14 cellular contexts compared by ENCODE assay signal in genomic region chr2:28399289-28399688, GRCh38. TPM values are rescaled to one million over a fixed set of nuclear protein-coding genes. Genes with fewer than 3 reads are reported as not detected.
DNase-seq lines count a peak whose midpoint lies in the region; ATAC-seq and TF ChIP-seq lines count a peak whose summit lies in the region.
"Had no signal": no experiment of that assay in that cellular context is flagged by ENCODE, and none has a peak within 500 bp of the region (broad histone marks: within the 10 kb centered on the region; RNA-seq: fewer than 3 reads in every experiment).

No MANE protein-coding gene starts in this region.

- H3K27ac ChIP-seq in RWPE2 (ENCODE audit: poor library complexity, severe bottlenecking) (peak overlapping the region; percentile 94), rectal smooth muscle tissue (ENCODE audit: low read depth, low read length) (peak overlapping the region; percentile 98)
- H3K27ac ChIP-seq: SK-N-MC had no signal

- intact Hi-C loops in cardiac septum (cut with DNase I), result loop anchor here (5.0 kb wide), 1 partner anchor 53 kb away; no protein-coding TSS in a partner anchor

- ATAC-seq in RWPE2 (ENCODE audit: low read depth), result no peak
- no peak for ATAC-seq in HG02870 (IDR thresholded peaks at IDR 0.05; ENCODE audit: unreplicated experiment)
- no peak for ATAC-seq in GM19467 (IDR thresholded peaks at IDR 0.05; ENCODE audit: unreplicated experiment)

- H3K4me1 ChIP-seq in RWPE2 (ENCODE audit: insufficient read depth, poor library complexity, severe bottlenecking), result peaks cover 47% of the 10 kb centered on the region
- peaks cover 36% of the 10 kb centered on the region for H3K4me1 ChIP-seq in rectal smooth muscle tissue (ENCODE audit: control insufficient read depth, insufficient read depth, low read length)

- no peaks in the 10 kb centered on the region for H3K9me3 ChIP-seq in RWPE2 (ENCODE audit: severe bottlenecking)

- TF ChIP-seq CTCF in AG09309 (IDR thresholded peaks at IDR 0.05; ENCODE audit: control insufficient read depth, insufficient read depth, low read depth, low read length, missing control alignments), result no peak
- no peak for TF ChIP-seq CTCF in RWPE2 (IDR thresholded peaks at IDR 0.05; ENCODE audit: poor library complexity, severe bottlenecking)

- no peak overlapping the region for H3K9ac ChIP-seq in rectal smooth muscle tissue (ENCODE audit: low read length)

- no peaks in the 10 kb centered on the region for H3K27me3 ChIP-seq in RWPE2 (ENCODE audit: insufficient read depth, poor library complexity, severe bottlenecking)
- H3K27me3 ChIP-seq in rectal smooth muscle tissue (ENCODE audit: control insufficient read depth, insufficient read depth, low read length), result no peaks in the 10 kb centered on the region

- DNase-seq in AG09309 (ENCODE audit: low read depth) (no peak), RWPE2 (ENCODE audit: low spot score) (no peak), cardiac septum (ENCODE audit: low spot score) (peak; percentile 56), HPDE6-E6E7 (ENCODE audit: extremely low spot score) (no peak)
- no peak for DNase-seq in activated CD4-positive, alpha-beta T cell treated with anti-CD3 and anti-CD28 coated beads, Interleukin-2, amount 50 U/mL, for 48 hours
- DNase-seq: activated CD4-positive, CD25-positive, alpha-beta regulatory T cell; CD4-positive, alpha-beta memory T cell; central memory CD4-positive, alpha-beta T cell; Kasumi-1; NCI-H187 treated with DMSO at 0.1 percent for 48 hours had no signal

- peaks cover 100% of the 10 kb centered on the region for H3K36me3 ChIP-seq in RWPE2 (ENCODE audit: low read depth)
- peaks cover 17% of the 10 kb centered on the region for H3K36me3 ChIP-seq in rectal smooth muscle tissue (ENCODE audit: control insufficient read depth, insufficient read depth, low read length)

- peak overlapping the region; percentile 25 for H3K4me3 ChIP-seq in AG09309 (ENCODE audit: control insufficient read depth, low read depth, low read length)
- H3K4me3 ChIP-seq in RWPE2 (ENCODE audit: severe bottlenecking), result no peak overlapping the region
- no peak overlapping the region for H3K4me3 ChIP-seq in rectal smooth muscle tissue (ENCODE audit: low read length)
- H3K4me3 ChIP-seq: SK-N-MC had no signal

RNA-seq across cellular contexts. Expression of gene FOSL2, which starts 6.6 kb away (rescaled TPM):
- total RNA-seq in cardiac septum, result 65.4 TPM
